Comparison of ENCODE assay signal across 8 cellular contexts in genomic region chr19:3361384-3362216, GRCh38. TPM values are rescaled to one million over a fixed set of nuclear protein-coding genes. Genes with fewer than 3 reads are reported as not detected.
DNase-seq lines count a peak whose midpoint lies in the region; ATAC-seq and TF ChIP-seq lines count a peak whose summit lies in the region.

No MANE protein-coding gene starts in this region.

- no peaks in the 10 kb centered on the region for H3K9me2 ChIP-seq in OCI-LY7 (ENCODE audit: insufficient read depth, low read length)

- no peaks in the 10 kb centered on the region for H4K20me1 ChIP-seq in OCI-LY7 (ENCODE audit: insufficient read depth, low read length)
- H4K20me1 ChIP-seq in neural progenitor cell (ENCODE audit: low read depth) = peaks cover 61% of the 10 kb centered on the region

- no peak overlapping the region for H3K9ac ChIP-seq in neural progenitor cell

- peak overlapping the region; percentile 77 to 79 for H3K27ac Mint-ChIP-seq in effector memory CD8-positive, alpha-beta T cell
- no peak overlapping the region for H3K27ac Mint-ChIP-seq in neural progenitor cell

- CTCF ChIA-PET in AG04449 (lab: Yijun Ruan, JAX) = interaction anchor here (0.9 to 1.4 kb wide), 4 partner anchors 9 to 70 kb away, joined by 3 to 5 read pairs (median 3); no protein-coding TSS in a partner anchor
- CTCF ChIA-PET in OCI-LY7 (lab: Charles Lee; ENCODE audit: unreplicated experiment) = no interaction called here

- intact Hi-C loops in OCI-LY7 (cut with micrococcal nuclease; ENCODE audit: unreplicated experiment) = no loop called here

- no peaks in the 10 kb centered on the region for H3K27me3 Mint-ChIP-seq in effector memory CD8-positive, alpha-beta T cell
- H3K27me3 Mint-ChIP-seq in neural progenitor cell (ENCODE audit: insufficient read depth, low read depth) = peaks cover 74% of the 10 kb centered on the region

- peak overlapping the region; percentile 86 to 88 for H3K4me3 Mint-ChIP-seq in effector memory CD8-positive, alpha-beta T cell
- peak overlapping the region; percentile 66 for H3K4me3 Mint-ChIP-seq in neural progenitor cell

- peaks cover 98% of the 10 kb centered on the region for H3K27me3 ChIP-seq in neural progenitor cell

- TF ChIP-seq CTCF in AG04449 (IDR thresholded peaks at IDR 0.05; ENCODE audit: insufficient read depth, low read length, missing control alignments) (no peak), OCI-LY7 (conservative IDR thresholded peaks at IDR 0.05; ENCODE audit: low read length) (no peak), neural progenitor cell (IDR thresholded peaks at IDR 0.05) (no peak)

- no peaks in the 10 kb centered on the region for H3K9me3 ChIP-seq in OCI-LY7 (ENCODE audit: low read length)
- H3K9me3 ChIP-seq in neural progenitor cell (ENCODE audit: low read depth) = no peaks in the 10 kb centered on the region

- no peak for ATAC-seq in effector memory CD8-positive, alpha-beta T cell (replicated peaks)
- no peak for ATAC-seq in HG03097 (IDR thresholded peaks at IDR 0.05; ENCODE audit: low FRiP score, unreplicated experiment)
- ATAC-seq in GM18868 (IDR thresholded peaks at IDR 0.05; ENCODE audit: unreplicated experiment) = no peak

- H3F3A ChIP-seq in neural progenitor cell (ENCODE audit: low read depth) = peaks cover 36% of the 10 kb centered on the region

- peak overlapping the region; percentile 68 for H3K4me3 ChIP-seq in AG04449 (ENCODE audit: low read depth, low read length)
- H3K4me3 ChIP-seq in OCI-LY7 (ENCODE audit: low read depth, low read length, poor library complexity, severe bottlenecking) = no peak overlapping the region
- H3K4me3 ChIP-seq in neural progenitor cell = no peak overlapping the region

- H3K9me3 Mint-ChIP-seq in effector memory CD8-positive, alpha-beta T cell = no peaks in the 10 kb centered on the region
- peaks cover 5% of the 10 kb centered on the region for H3K9me3 Mint-ChIP-seq in neural progenitor cell

- no peak overlapping the region for H3K27ac ChIP-seq in OCI-LY7 (ENCODE audit: low read depth, low read length, poor library complexity, severe bottlenecking)
- no peak overlapping the region for H3K27ac ChIP-seq in neural progenitor cell

- no TSS peak for BruUV-seq in OCI-LY7 (replicated peaks; lab: Mats Ljungman, UMichigan)

- peaks cover 22% of the 10 kb centered on the region for H3K36me3 Mint-ChIP-seq in effector memory CD8-positive, alpha-beta T cell (ENCODE audit: insufficient read depth)
- H3K36me3 Mint-ChIP-seq in neural progenitor cell = no peaks in the 10 kb centered on the region

- H3K79me2 ChIP-seq in OCI-LY7 (ENCODE audit: insufficient read depth, low read depth, low read length) = no peaks in the 10 kb centered on the region
- no peaks in the 10 kb centered on the region for H3K79me2 ChIP-seq in neural progenitor cell (ENCODE audit: low read depth)

- DNase-seq in AG04449 (ENCODE audit: low read depth, low spot score) (no peak), OCI-LY7 (ENCODE audit: low spot score) (no peak), neural progenitor cell (ENCODE audit: low spot score) (no peak), MV-4-11 (lab: John Stamatoyannopoulos, UW) (no peak), NCI-H1417 treated with DMSO at 0.1 percent for 48 hours (lab: John Stamatoyannopoulos, UW) (no peak)
- DNase-seq in effector memory CD8-positive, alpha-beta T cell = no peak

- H3K4me1 Mint-ChIP-seq in effector memory CD8-positive, alpha-beta T cell (ENCODE audit: low read depth in 2 of 2) = peaks cover 34 to 41% of the 10 kb centered on the region in 2 donors
- H3K4me1 Mint-ChIP-seq in neural progenitor cell = peaks cover 20% of the 10 kb centered on the region

- 0 out of 2 replicates have a peak overlapping the region, but pooled peaks have one; percentile 60 for H3K4me2 ChIP-seq in OCI-LY7 (ENCODE audit: low read length)
- no peak overlapping the region for H3K4me2 ChIP-seq in neural progenitor cell

- POLR2A ChIA-PET in AG04449 (lab: Yijun Ruan, JAX) = no interaction called here
- POLR2A ChIA-PET in OCI-LY7 (lab: Charles Lee) = no interaction called here

- H2AFZ ChIP-seq in OCI-LY7 (ENCODE audit: low read length) (no peak overlapping the region), neural progenitor cell (replicated peaks) (no peak overlapping the region)

- H3K36me3 ChIP-seq in OCI-LY7 (ENCODE audit: insufficient read depth, low read length) = no peaks in the 10 kb centered on the region
- no peaks in the 10 kb centered on the region for H3K36me3 ChIP-seq in neural progenitor cell

- peaks cover 15% of the 10 kb centered on the region for H3K4me1 ChIP-seq in OCI-LY7 (ENCODE audit: insufficient read depth, low read length, poor library complexity, severe bottlenecking)
- peaks cover 19% of the 10 kb centered on the region for H3K4me1 ChIP-seq in neural progenitor cell

RNA-seq across cellular contexts. Expression of gene NFIC, which starts 4.8 kb away (rescaled TPM):
- total RNA-seq in OCI-LY7 (2014; rRNA removed; shearing (Covaris generic)) = 1.0 and 1.7 TPM in 2 replicates
- total RNA-seq in OCI-LY7 (2022) (1.5 and 1.8 TPM in 2 replicates), neural progenitor cell (ENCODE audit: low replicate concordance) (1.1 and 1.3 TPM in 2 replicates)
